9 cellular contexts compared by ENCODE assay signal in the genomic region with DNA sequence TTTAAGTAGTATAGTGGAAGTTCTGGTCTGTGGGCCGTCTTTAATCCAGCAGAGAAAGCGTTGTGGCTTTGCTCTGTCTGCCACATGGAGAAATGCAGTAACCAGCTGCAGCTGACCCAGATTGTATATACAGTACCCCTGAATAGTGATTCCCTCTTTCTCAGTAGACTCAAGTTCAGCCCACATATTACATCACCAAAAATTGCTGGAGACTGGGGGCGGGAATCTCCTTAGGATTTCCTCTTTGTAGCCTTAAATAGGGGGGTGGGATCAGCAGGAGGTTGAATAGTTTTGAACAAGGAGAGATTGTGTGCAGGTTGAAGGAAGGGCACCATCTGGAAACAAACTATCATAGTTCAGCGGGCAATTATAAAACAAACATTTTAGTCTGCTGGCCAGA. TPM values are rescaled to one million over a fixed set of nuclear protein-coding genes. Genes with fewer than 3 reads are reported as not detected.
DNase-seq lines count a peak whose midpoint lies in the region; ATAC-seq and TF ChIP-seq lines count a peak whose summit lies in the region.
"Had no signal": no experiment of that assay in that cellular context is flagged by ENCODE, and none has a peak within 500 bp of the region (broad histone marks: within the 10 kb centered on the region; RNA-seq: fewer than 3 reads in every experiment).

ANGPTL1 (minus strand) TSS at position 134 of the 400 bp plus-strand sequence. CDS start 5,301 bp downstream, outside the sequence.

- H3K4me1 ChIP-seq in GM23338 (ENCODE audit: insufficient read depth) (peaks cover 30% of the 10 kb centered on the region), sigmoid colon (peaks cover 0 to 33% (median 30%) of the 10 kb centered on the region in 4 donors), Caco-2 (no peaks in the 10 kb centered on the region)
- no peaks in the 10 kb centered on the region for H3K4me1 ChIP-seq in naive thymus-derived CD4-positive, alpha-beta T cell (ENCODE audit: control insufficient read depth in 2 of 2, insufficient read depth in 2 of 2, low read length in 2 of 2)

- H3K4me3 ChIP-seq in GM23338, result no peak within 1 kb of the TSS
- peak within 1 kb of the TSS; percentile 35 to 56 (median 50) for H3K4me3 ChIP-seq in sigmoid colon
- H3K4me3 ChIP-seq in naive thymus-derived CD4-positive, alpha-beta T cell (ENCODE audit: low read length), result no peak within 1 kb of the TSS
- no peak within 1 kb of the TSS for H3K4me3 ChIP-seq in Caco-2 (ENCODE audit: low read depth, low read length)

- POLR2A ChIA-PET in naive thymus-derived CD4-positive, alpha-beta T cell (lab: Charles Lee), result no interaction called here
- POLR2A ChIA-PET in Caco-2 (lab: Charles Lee), result no interaction called here

- H3K9me2 ChIP-seq in GM23338 (ENCODE audit: insufficient read depth), result no peaks in the 10 kb centered on the region

- H3K36me3 Mint-ChIP-seq in GM23338 (ENCODE audit: low read depth), result no peaks in the 10 kb centered on the region
- H3K36me3 Mint-ChIP-seq in brain, result no peaks in the 10 kb centered on the region
- H3K36me3 Mint-ChIP-seq in naive thymus-derived CD4-positive, alpha-beta T cell, result peaks cover 0 to 18% (median 4%) of the 10 kb centered on the region in 5 donors
- H3K36me3 Mint-ChIP-seq in Caco-2 (ENCODE audit: insufficient read depth, unreplicated experiment), result no peaks in the 10 kb centered on the region
- H3K36me3 Mint-ChIP-seq: activated CD4-positive, alpha-beta memory T cell treated with anti-CD3 and anti-CD28 coated beads for 36 hours had no signal

- H2AFZ ChIP-seq in GM23338, result no peak within 1 kb of the TSS

- no peak for TF ChIP-seq EP300 in sigmoid colon (IDR thresholded peaks at IDR 0.05)

- BruUV-seq in Caco-2 (replicated peaks; lab: Mats Ljungman, UMichigan), result no TSS peak

- H3K36me3 ChIP-seq in GM23338 (ENCODE audit: insufficient read depth), result no peaks in the 10 kb centered on the region
- H3K36me3 ChIP-seq in sigmoid colon, result peaks cover 0 to under 1% (median 0%) of the 10 kb centered on the region in 4 donors
- H3K36me3 ChIP-seq in naive thymus-derived CD4-positive, alpha-beta T cell (ENCODE audit: control insufficient read depth in 2 of 3, insufficient read depth in 3 of 3, low read length in 3 of 3), result no peaks in the 10 kb centered on the region
- no peaks in the 10 kb centered on the region for H3K36me3 ChIP-seq in Caco-2 (ENCODE audit: control insufficient read depth, insufficient read depth, low read length)

- no peaks in the 10 kb centered on the region for H3F3A ChIP-seq in GM23338 (replicated peaks; ENCODE audit: low read depth)

- H3K27ac Mint-ChIP-seq in GM23338 (peak within 1 kb of the TSS; percentile 85), brain (peak within 1 kb of the TSS; percentile 52 to 91 (median 81)), Caco-2 (ENCODE audit: unreplicated experiment) (no peak within 1 kb of the TSS)
- no peak within 1 kb of the TSS for H3K27ac Mint-ChIP-seq in naive thymus-derived CD4-positive, alpha-beta T cell
- H3K27ac Mint-ChIP-seq: activated CD4-positive, alpha-beta memory T cell treated with anti-CD3 and anti-CD28 coated beads for 36 hours had no signal

- TF ChIP-seq CTCF in GM23338 (conservative IDR thresholded peaks at IDR 0.05; ENCODE audit: low read depth in 2 of 2) (no peak), brain (conservative IDR thresholded peaks at IDR 0.05) (no peak), sigmoid colon (IDR thresholded peaks at IDR 0.05) (peak in 1 of 4 experiments; percentile 10), Caco-2 (IDR thresholded peaks at IDR 0.05; ENCODE audit: insufficient read depth in 1 of 2, low read depth in 1 of 2, low read length in 1 of 2, severe bottlenecking in 1 of 2, unreplicated experiment in 1 of 2) (no peak)

- peak; percentile 58 for ATAC-seq in GM23338
- no peak for ATAC-seq in naive thymus-derived CD4-positive, alpha-beta T cell

- CTCF ChIA-PET in naive thymus-derived CD4-positive, alpha-beta T cell (lab: Charles Lee), result no interaction called here
- CTCF ChIA-PET in Caco-2 (lab: Charles Lee), result no interaction called here

- WGBS in sigmoid colon, 2 donors, result 30 to 63% methylated on average over 4 of the region's 4 CpGs

- H3K27me3 Mint-ChIP-seq in GM23338 (ENCODE audit: insufficient read depth, low read depth, poor library complexity), result no peaks in the 10 kb centered on the region
- H3K27me3 Mint-ChIP-seq in brain, result no peaks in the 10 kb centered on the region
- no peaks in the 10 kb centered on the region for H3K27me3 Mint-ChIP-seq in naive thymus-derived CD4-positive, alpha-beta T cell
- no peaks in the 10 kb centered on the region for H3K27me3 Mint-ChIP-seq in Caco-2 (ENCODE audit: insufficient read depth, unreplicated experiment)
- H3K27me3 Mint-ChIP-seq: activated CD4-positive, alpha-beta memory T cell treated with anti-CD3 and anti-CD28 coated beads for 36 hours had no signal

- H3K4me3 Mint-ChIP-seq in GM23338 (peak within 1 kb of the TSS; percentile 7; the same call in 1 of the 3 replicates), brain (peak within 1 kb of the TSS; percentile 58 to 85 (median 80)), Caco-2 (ENCODE audit: unreplicated experiment) (no peak within 1 kb of the TSS)
- no peak within 1 kb of the TSS for H3K4me3 Mint-ChIP-seq in naive thymus-derived CD4-positive, alpha-beta T cell
- H3K4me3 Mint-ChIP-seq: activated CD4-positive, alpha-beta memory T cell treated with anti-CD3 and anti-CD28 coated beads for 36 hours had no signal

- no peaks in the 10 kb centered on the region for H3K27me3 ChIP-seq in GM23338 (ENCODE audit: insufficient read depth)
- H3K27me3 ChIP-seq in sigmoid colon, result no peaks in the 10 kb centered on the region
- H3K27me3 ChIP-seq in naive thymus-derived CD4-positive, alpha-beta T cell (ENCODE audit: control insufficient read depth in 2 of 2, insufficient read depth in 2 of 2, low read length in 2 of 2), result no peaks in the 10 kb centered on the region
- H3K27me3 ChIP-seq in Caco-2 (replicated peaks; ENCODE audit: control insufficient read depth, insufficient read depth, low read length), result no peaks in the 10 kb centered on the region

- H3K4me1 Mint-ChIP-seq in GM23338, result peaks cover 29% of the 10 kb centered on the region
- H3K4me1 Mint-ChIP-seq in brain, result peaks cover 68% of the 10 kb centered on the region
- peaks cover 0 to 7% (median 0%) of the 10 kb centered on the region in 7 donors for H3K4me1 Mint-ChIP-seq in naive thymus-derived CD4-positive, alpha-beta T cell
- H3K4me1 Mint-ChIP-seq in Caco-2 (ENCODE audit: low read depth, unreplicated experiment), result peaks cover 6% of the 10 kb centered on the region

- H3K27ac ChIP-seq in GM23338 (ENCODE audit: low read depth) (no peak within 1 kb of the TSS; the same call in 1 of the 2 replicates), sigmoid colon (peak within 1 kb of the TSS; percentile 74 to 80 (median 77))
- H3K27ac ChIP-seq in naive thymus-derived CD4-positive, alpha-beta T cell (ENCODE audit: low read depth, low read length), result no peak within 1 kb of the TSS

- DNase-seq in GM23338 (ENCODE audit: low spot score), result peak; percentile 38
- DNase-seq in iris pigment epithelial cell (ENCODE audit: low read depth), result peak; percentile 74
- DNase-seq in sigmoid colon, result no peak
- no peak for DNase-seq in naive thymus-derived CD4-positive, alpha-beta T cell
- DNase-seq in germinal center (ENCODE audit: low spot score), result no peak
- DNase-seq in stimulated activated CD4-positive, alpha-beta T cell treated with anti-CD3 and anti-CD28 coated beads, Interleukin-4, amount 100 ng/mL, for 1 hour, result no peak
- no peak for DNase-seq in Caco-2
- DNase-seq: activated CD4-positive, alpha-beta memory T cell treated with anti-CD3 and anti-CD28 coated beads for 36 hours had no signal

- 0 out of 2 replicates have a peak within 1 kb of the TSS, but pooled peaks have one; percentile 1 for H3K4me2 ChIP-seq in GM23338

- TF ChIP-seq POLR2A in sigmoid colon (IDR thresholded peaks at IDR 0.05), result no peak

- H3K79me2 ChIP-seq in GM23338 (replicated peaks; ENCODE audit: insufficient read depth), result no peaks in the 10 kb centered on the region

- intact Hi-C loops in sigmoid colon (cut with DNase I), result loop anchor here (2.0 to 5.0 kb wide), 2 partner anchors 62 to 131 kb away; no protein-coding TSS in a partner anchor
- intact Hi-C loops in naive thymus-derived CD4-positive, alpha-beta T cell (cut with micrococcal nuclease), result no loop called here
- intact Hi-C loops in Caco-2 (cut with micrococcal nuclease; ENCODE audit: unreplicated experiment), result no loop called here

- no peaks in the 10 kb centered on the region for H3K9me3 ChIP-seq in sigmoid colon
- H3K9me3 ChIP-seq in naive thymus-derived CD4-positive, alpha-beta T cell (ENCODE audit: control insufficient read depth in 2 of 3, low read length in 3 of 3), result no peaks in the 10 kb centered on the region
- no peaks in the 10 kb centered on the region for H3K9me3 ChIP-seq in Caco-2

- H3K9me3 Mint-ChIP-seq in GM23338 (no peaks in the 10 kb centered on the region), brain (no peaks in the 10 kb centered on the region), Caco-2 (ENCODE audit: unreplicated experiment) (no peaks in the 10 kb centered on the region)
- no peaks in the 10 kb centered on the region for H3K9me3 Mint-ChIP-seq in naive thymus-derived CD4-positive, alpha-beta T cell
- H3K9me3 Mint-ChIP-seq: activated CD4-positive, alpha-beta memory T cell treated with anti-CD3 and anti-CD28 coated beads for 36 hours had no signal

- H4K20me1 ChIP-seq in GM23338 (replicated peaks; ENCODE audit: insufficient read depth), result no peaks in the 10 kb centered on the region

TF ChIP-seq in GM23338, 12 proteins besides CTCF, POLR2A, EP300 and RAD21 (continues in another document):
- TF ChIP-seq POLR2AphosphoS5 (IDR thresholded peaks at IDR 0.05; ENCODE audit: low read depth), result no peak
- TF ChIP-seq EZH2 (IDR thresholded peaks at IDR 0.05; ENCODE audit: low read depth, unreplicated experiment), result no peak
- TF ChIP-seq ZNF114 (CRISPR knock-in tag; IDR thresholded peaks at IDR 0.05), result no peak
- no peak for TF ChIP-seq JUNB (IDR thresholded peaks at IDR 0.05; ENCODE audit: unreplicated experiment)
- no peak for TF ChIP-seq EZH2phosphoT487 (IDR thresholded peaks at IDR 0.05; ENCODE audit: unreplicated experiment)
- no peak for TF ChIP-seq CREB1 (CRISPR knock-in tag; IDR thresholded peaks at IDR 0.05; ENCODE audit: low read depth)

RNA-seq across cellular contexts. Expression of gene ANGPTL1, which starts in this region (rescaled TPM):
- total RNA-seq in GM23338 (2014; rRNA removed; shearing (Covaris generic)), result not detected in 2 replicates
- polyA plus RNA-seq in GM23338 (2016; fragmentation: Nextera tagmentation; extraction: Ambion mirVana) (0.19 and 0.58 TPM in 2 replicates), brain (ENCODE audit: insufficient read depth, low read depth, low replicate concordance) (0.14 TPM), sigmoid colon (10 to 100 TPM in 1 of 3 donors, 1 to 10 TPM in 2; 1.4 to 20.7 (median 5.4) TPM)
- total RNA-seq in sigmoid colon (100 to 1,000 TPM; 117 to 173 (median 140) TPM), Caco-2 (2022) (not detected in 2 replicates)
- not detected for total RNA-seq in naive thymus-derived CD4-positive, alpha-beta T cell
- not detected for polyA plus RNA-seq in naive thymus-derived CD4-positive, alpha-beta T cell
- total RNA-seq: activated CD4-positive, alpha-beta memory T cell treated with anti-CD3 and anti-CD28 coated beads for 36 hours had no signal

Comparison
In these comparisons a context has a peak if more than half of its experiments do, and no peak if none do; other contexts are left out.
1. RNA of gene ANGPTL1 (total RNA-seq): 117 to 173 TPM in sigmoid colon; not detected in GM23338, not detected in naive thymus-derived CD4-positive, alpha-beta T cell and not detected in Caco-2; every median in the first group is over 100 times any median in the second.
2. Peak in DNase-seq, ATAC-seq and H3K4me2 ChIP-seq in GM23338; RNA of the gene not detected or under 1 TPM.
3. H3K27ac ChIP-seq: peak in sigmoid colon (4 of 4); none in GM23338 (single experiment) and naive thymus-derived CD4-positive, alpha-beta T cell (single experiment).
4. H3K4me3 ChIP-seq: peak in sigmoid colon (4 of 4); none in GM23338 (single experiment), naive thymus-derived CD4-positive, alpha-beta T cell (single experiment) and Caco-2 (single experiment).
5. H3K27ac Mint-ChIP-seq: peak in GM23338 (single experiment) and brain (5 of 5); none in naive thymus-derived CD4-positive, alpha-beta T cell (0 of 9) and Caco-2 (single experiment).
6. H3K4me3 Mint-ChIP-seq: peak in GM23338 (single experiment) and brain (5 of 5); none in naive thymus-derived CD4-positive, alpha-beta T cell (0 of 10) and Caco-2 (single experiment).